In the genomic region with DNA sequence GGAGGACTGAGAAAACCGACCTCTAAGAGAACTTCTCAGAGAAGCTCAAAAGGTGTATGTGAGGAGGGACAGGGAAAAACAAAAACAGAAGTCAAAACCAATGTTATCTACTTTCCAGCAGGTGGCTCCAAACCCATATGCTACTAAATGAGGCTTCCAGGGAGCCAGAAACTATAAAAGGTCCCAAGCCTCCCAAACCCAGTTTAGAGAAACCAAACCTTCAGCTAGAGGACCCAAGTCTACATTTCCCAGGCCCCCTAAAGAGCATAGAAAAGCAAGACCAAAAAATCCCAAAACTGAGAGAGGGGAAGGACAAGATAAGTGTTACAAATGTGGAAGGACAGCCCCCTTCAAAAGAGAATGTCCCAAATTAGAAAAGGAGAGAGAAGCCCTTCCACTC, we compare ENCODE assay signal across 8 cellular contexts. TPM values are rescaled to one million over a fixed set of nuclear protein-coding genes. Genes with fewer than 3 reads are reported as not detected.
DNase-seq lines count a peak whose midpoint lies in the region; ATAC-seq and TF ChIP-seq lines count a peak whose summit lies in the region.

No MANE protein-coding gene starts in this region.

- TF ChIP-seq EP300 in sigmoid colon (IDR thresholded peaks at IDR 0.05) = no peak

- peaks cover 4% of the 10 kb centered on the region for H3K27me3 Mint-ChIP-seq in neural progenitor cell (ENCODE audit: insufficient read depth, low read depth)
- H3K27me3 Mint-ChIP-seq in activated naive CD4-positive, alpha-beta T cell treated with anti-CD3 and anti-CD28 coated beads for 36 hours (ENCODE audit: low read depth) = no peaks in the 10 kb centered on the region

- TF ChIP-seq CTCF in fibroblast of lung (conservative IDR thresholded peaks at IDR 0.05 in 1 of 2, IDR thresholded peaks at IDR 0.05 in 1 of 2; ENCODE audit: low read depth in 1 of 2, low read length in 2 of 2) (peak; percentile 54 to 88), neural progenitor cell (IDR thresholded peaks at IDR 0.05) (peak; percentile 63), sigmoid colon (IDR thresholded peaks at IDR 0.05) (peak in 2 of 4 experiments; percentile 23 to 24)

- TF ChIP-seq POLR2A in sigmoid colon (IDR thresholded peaks at IDR 0.05) = no peak

- H3K27ac ChIP-seq in fibroblast of lung (ENCODE audit: insufficient read depth, low read length) (no peak overlapping the region), neural progenitor cell (no peak overlapping the region), sigmoid colon (no peak overlapping the region)

- H3K4me3 ChIP-seq in fibroblast of lung (replicated peaks in 1 of 4; ENCODE audit: control extremely low read depth in 1 of 4, insufficient read depth in 1 of 4, low read depth in 3 of 4, low read length in 4 of 4) = no peak overlapping the region
- H3K4me3 ChIP-seq in neural progenitor cell = no peak overlapping the region
- H3K4me3 ChIP-seq in sigmoid colon = no peak overlapping the region

- no peaks in the 10 kb centered on the region for H3K9me3 Mint-ChIP-seq in neural progenitor cell
- H3K9me3 Mint-ChIP-seq in activated naive CD4-positive, alpha-beta T cell treated with anti-CD3 and anti-CD28 coated beads for 36 hours = no peaks in the 10 kb centered on the region

- DNase-seq in NCI-H1092 treated with DMSO at 0.1 percent for 48 hours (lab: John Stamatoyannopoulos, UW) = peak; percentile 44
- no peak for DNase-seq in NCI-H1092 (lab: John Stamatoyannopoulos, UW)
- peak; percentile 57 for DNase-seq in SK-MEL-5 (ENCODE audit: low read depth, low spot score)
- peak; percentile 23 to 75 for DNase-seq in fibroblast of lung (ENCODE audit: low read depth in 2 of 2)
- peak; percentile 56 for DNase-seq in neural progenitor cell (ENCODE audit: low spot score)
- DNase-seq in activated naive CD4-positive, alpha-beta T cell treated with anti-CD3 and anti-CD28 coated beads for 36 hours = no peak
- DNase-seq in sigmoid colon = no peak

- H3K4me2 ChIP-seq in fibroblast of lung (ENCODE audit: extremely low read depth, insufficient read depth, low read length) (no peak overlapping the region), neural progenitor cell (no peak overlapping the region)

- no peaks in the 10 kb centered on the region for H3K9me3 ChIP-seq in fibroblast of lung (ENCODE audit: control insufficient read depth, insufficient read depth, low read depth, low read length)
- no peaks in the 10 kb centered on the region for H3K9me3 ChIP-seq in neural progenitor cell (ENCODE audit: low read depth)
- H3K9me3 ChIP-seq in sigmoid colon = no peaks in the 10 kb centered on the region

- H3K36me3 ChIP-seq in fibroblast of lung (ENCODE audit: control insufficient read depth, insufficient read depth, low read length) = no peaks in the 10 kb centered on the region
- H3K36me3 ChIP-seq in neural progenitor cell = no peaks in the 10 kb centered on the region
- no peaks in the 10 kb centered on the region for H3K36me3 ChIP-seq in sigmoid colon

- 3 to 6% methylated on average over 1 of the region's 1 CpG for WGBS in sigmoid colon, 2 donors

- no peaks in the 10 kb centered on the region for H3K27me3 ChIP-seq in fibroblast of lung (ENCODE audit: control insufficient read depth, insufficient read depth, low read length)
- no peaks in the 10 kb centered on the region for H3K27me3 ChIP-seq in neural progenitor cell
- no peaks in the 10 kb centered on the region for H3K27me3 ChIP-seq in sigmoid colon

- H2AFZ ChIP-seq in fibroblast of lung (ENCODE audit: low read length) (no peak overlapping the region), neural progenitor cell (replicated peaks) (no peak overlapping the region)

- no peaks in the 10 kb centered on the region for H3K36me3 Mint-ChIP-seq in neural progenitor cell
- H3K36me3 Mint-ChIP-seq in activated naive CD4-positive, alpha-beta T cell treated with anti-CD3 and anti-CD28 coated beads for 36 hours (ENCODE audit: low read depth) = no peaks in the 10 kb centered on the region

- intact Hi-C loops in activated naive CD4-positive, alpha-beta T cell treated with anti-CD3 and anti-CD28 coated beads for 36 hours (cut with micrococcal nuclease) = loop anchor here (1.0 kb wide), 1 partner anchor 33 kb away; no protein-coding TSS in a partner anchor
- intact Hi-C loops in sigmoid colon (cut with DNase I) = no loop called here

- ATAC-seq in HG02973 (IDR thresholded peaks at IDR 0.05; ENCODE audit: unreplicated experiment) = peak; percentile 46

- H3K9ac ChIP-seq in fibroblast of lung (ENCODE audit: insufficient read depth, low read length) (no peak overlapping the region), neural progenitor cell (no peak overlapping the region)

- CTCF ChIA-PET in activated naive CD4-positive, alpha-beta T cell treated with anti-CD3 and anti-CD28 coated beads for 36 hours (lab: Charles Lee) = interaction anchor here (0.9 to 3.8 kb wide), 5 partner anchors 11 to 33 kb away, joined by 3 to 20 read pairs (median 4); a partner anchor contains a TSS

- no peaks in the 10 kb centered on the region for H3F3A ChIP-seq in neural progenitor cell (ENCODE audit: low read depth)

- no peaks in the 10 kb centered on the region for H3K4me1 ChIP-seq in fibroblast of lung (ENCODE audit: control insufficient read depth, extremely low read depth, insufficient read depth, low read length)
- H3K4me1 ChIP-seq in neural progenitor cell = peaks cover under 1% of the 10 kb centered on the region
- no peaks in the 10 kb centered on the region for H3K4me1 ChIP-seq in sigmoid colon

- H3K4me1 Mint-ChIP-seq in neural progenitor cell = no peaks in the 10 kb centered on the region
- H3K4me1 Mint-ChIP-seq in activated naive CD4-positive, alpha-beta T cell treated with anti-CD3 and anti-CD28 coated beads for 36 hours (ENCODE audit: low read depth) = no peaks in the 10 kb centered on the region

- no peaks in the 10 kb centered on the region for H3K79me2 ChIP-seq in fibroblast of lung (ENCODE audit: control insufficient read depth, insufficient read depth, low read length)
- no peaks in the 10 kb centered on the region for H3K79me2 ChIP-seq in neural progenitor cell (ENCODE audit: low read depth)

- H4K20me1 ChIP-seq in fibroblast of lung (ENCODE audit: control insufficient read depth, extremely low read depth, insufficient read depth, low read length) (no peaks in the 10 kb centered on the region), neural progenitor cell (ENCODE audit: low read depth) (no peaks in the 10 kb centered on the region)

- H3K27ac Mint-ChIP-seq in neural progenitor cell = no peak overlapping the region
- H3K27ac Mint-ChIP-seq in activated naive CD4-positive, alpha-beta T cell treated with anti-CD3 and anti-CD28 coated beads for 36 hours = no peak overlapping the region

- in situ Hi-C loops in SK-MEL-5 (cut with HindIII; ENCODE audit: low pct_unique_long_range_greater_than_20kb, low sequenced_read_pairs) = no loop called here

- no peak overlapping the region for H3K4me3 Mint-ChIP-seq in neural progenitor cell
- no peak overlapping the region for H3K4me3 Mint-ChIP-seq in activated naive CD4-positive, alpha-beta T cell treated with anti-CD3 and anti-CD28 coated beads for 36 hours

RNA-seq across cellular contexts. Expression of a gene that starts 3.7 kb away (rescaled TPM):
- total RNA-seq in SK-MEL-5 (2014; rRNA removed; shearing (Covaris generic)) = not detected in 2 replicates
- not detected in 2 replicates for polyA plus RNA-seq in SK-MEL-5 (2015; cell fraction: cytosol; rRNA removed)
- not detected in 2 replicates for polyA plus RNA-seq in SK-MEL-5 (2015; cell fraction: nucleus; rRNA removed)
- total RNA-seq in fibroblast of lung = not detected in 2 replicates
- 0.09 and 0.10 TPM in 2 replicates for polyA plus RNA-seq in fibroblast of lung
- 0.14 TPM in 1 of 2 replicates, not detected in the other for polyA plus RNA-seq in fibroblast of lung (2012)
- not detected in 2 replicates for polyA minus RNA-seq in fibroblast of lung (ENCODE audit: low replicate concordance)
- total RNA-seq in neural progenitor cell (ENCODE audit: low replicate concordance) = 0.37 TPM in 1 of 2 replicates, not detected in the other
- total RNA-seq in activated naive CD4-positive, alpha-beta T cell treated with anti-CD3 and anti-CD28 coated beads for 36 hours = not detected
- under 1 TPM in 2 of 4 donors, not detected in 2; 0.33 to 0.83 TPM for total RNA-seq in sigmoid colon
- polyA plus RNA-seq in sigmoid colon = under 1 TPM in 1 of 3 donors, not detected in 2; 0.57 TPM

RNA-seq across cellular contexts. Expression of a gene that starts 12.4 kb away (rescaled TPM):
- total RNA-seq in SK-MEL-5 (2014; rRNA removed; shearing (Covaris generic)) = not detected in 2 replicates
- not detected in 2 replicates for polyA plus RNA-seq in SK-MEL-5 (2015; cell fraction: cytosol; rRNA removed)
- polyA plus RNA-seq in SK-MEL-5 (2015; cell fraction: nucleus; rRNA removed) = not detected in 2 replicates
- total RNA-seq in fibroblast of lung (not detected in 2 replicates), neural progenitor cell (ENCODE audit: low replicate concordance) (not detected in 2 replicates), sigmoid colon (1 to 10 TPM in 1 of 4 donors, under 1 TPM in 1, not detected in 2; 0.49 to 3.6 TPM)
- polyA plus RNA-seq in fibroblast of lung (not detected in 2 replicates), sigmoid colon (10 to 100 TPM in 1 of 3 donors, 1 to 10 TPM in 1, under 1 TPM in 1; 0.92 to 11.2 (median 7.2) TPM)
- not detected in 2 replicates for polyA plus RNA-seq in fibroblast of lung (2012)
- not detected in 2 replicates for polyA minus RNA-seq in fibroblast of lung (ENCODE audit: low replicate concordance)
- not detected for total RNA-seq in activated naive CD4-positive, alpha-beta T cell treated with anti-CD3 and anti-CD28 coated beads for 36 hours

RNA-seq across cellular contexts. Expression of a gene that starts 26.7 kb away (rescaled TPM):
- total RNA-seq in SK-MEL-5 (2014; rRNA removed; shearing (Covaris generic)) = 11.0 and 11.2 TPM in 2 replicates
- polyA plus RNA-seq in SK-MEL-5 (2015; cell fraction: cytosol; rRNA removed) = 16.1 and 17.2 TPM in 2 replicates
- polyA plus RNA-seq in SK-MEL-5 (2015; cell fraction: nucleus; rRNA removed) = 7.2 and 8.2 TPM in 2 replicates
- 8.0 and 8.3 TPM in 2 replicates for total RNA-seq in fibroblast of lung
- 14.5 and 14.7 TPM in 2 replicates for polyA plus RNA-seq in fibroblast of lung
- polyA plus RNA-seq in fibroblast of lung (2012) = 5.7 and 10.0 TPM in 2 replicates
- polyA minus RNA-seq in fibroblast of lung (ENCODE audit: low replicate concordance) = 0.56 and 1.8 TPM in 2 replicates
- total RNA-seq in neural progenitor cell (ENCODE audit: low replicate concordance) = 12.0 and 23.4 TPM in 2 replicates
- 10 to 100 TPM; 22.0 to 24.1 TPM for total RNA-seq in activated naive CD4-positive, alpha-beta T cell treated with anti-CD3 and anti-CD28 coated beads for 36 hours
- 10 to 100 TPM in 1 of 4 donors, 1 to 10 TPM in 3; 7.8 to 11.8 (median 8.1) TPM for total RNA-seq in sigmoid colon
- polyA plus RNA-seq in sigmoid colon = 1 to 10 TPM; 6.0 to 8.8 (median 8.8) TPM

RNA-seq across cellular contexts. Expression of a gene that starts 26.9 kb away (rescaled TPM):
- total RNA-seq in SK-MEL-5 (2014; rRNA removed; shearing (Covaris generic)) = 27.9 and 33.2 TPM in 2 replicates
- polyA plus RNA-seq in SK-MEL-5 (2015; cell fraction: cytosol; rRNA removed) = 23.5 and 26.8 TPM in 2 replicates
- 86.5 and 159 TPM in 2 replicates for polyA plus RNA-seq in SK-MEL-5 (2015; cell fraction: nucleus; rRNA removed)
- total RNA-seq in fibroblast of lung = 80.3 and 85.0 TPM in 2 replicates
- polyA plus RNA-seq in fibroblast of lung = 31.4 and 44.0 TPM in 2 replicates
- 38.3 and 48.3 TPM in 2 replicates for polyA plus RNA-seq in fibroblast of lung (2012)
- polyA minus RNA-seq in fibroblast of lung (ENCODE audit: low replicate concordance) = 92.0 and 203 TPM in 2 replicates
- total RNA-seq in neural progenitor cell (ENCODE audit: low replicate concordance) = 31.6 and 53.2 TPM in 2 replicates
- total RNA-seq in activated naive CD4-positive, alpha-beta T cell treated with anti-CD3 and anti-CD28 coated beads for 36 hours = 10 to 100 TPM; 78.6 to 79.9 TPM
- 10 to 100 TPM; 24.8 to 54.0 (median 36.7) TPM for total RNA-seq in sigmoid colon
- polyA plus RNA-seq in sigmoid colon = 10 to 100 TPM; 16.2 to 55.4 (median 25.7) TPM

RNA-seq across cellular contexts. Expression of a gene that starts 58.2 kb away (rescaled TPM):
- 10.1 and 10.5 TPM in 2 replicates for total RNA-seq in SK-MEL-5 (2014; rRNA removed; shearing (Covaris generic))
- 11.1 and 12.5 TPM in 2 replicates for polyA plus RNA-seq in SK-MEL-5 (2015; cell fraction: cytosol; rRNA removed)
- 12.2 and 17.3 TPM in 2 replicates for polyA plus RNA-seq in SK-MEL-5 (2015; cell fraction: nucleus; rRNA removed)
- total RNA-seq in fibroblast of lung (2.8 and 3.0 TPM in 2 replicates), neural progenitor cell (ENCODE audit: low replicate concordance) (7.2 and 12.1 TPM in 2 replicates), sigmoid colon (1 to 10 TPM; 3.2 to 7.4 (median 4.0) TPM)
- polyA plus RNA-seq in fibroblast of lung (3.0 and 5.2 TPM in 2 replicates), sigmoid colon (1 to 10 TPM; 3.7 to 8.0 (median 4.2) TPM)
- polyA plus RNA-seq in fibroblast of lung (2012) = 3.4 and 6.2 TPM in 2 replicates
- polyA minus RNA-seq in fibroblast of lung (ENCODE audit: low replicate concordance) = 1.1 and 2.7 TPM in 2 replicates
- total RNA-seq in activated naive CD4-positive, alpha-beta T cell treated with anti-CD3 and anti-CD28 coated beads for 36 hours = 10 to 100 TPM; 18.3 to 19.9 TPM

Comparison
In these comparisons a context has a peak if more than half of its experiments do, and no peak if none do; other contexts are left out.
1. DNase-seq: peak in NCI-H1092 treated with DMSO at 0.1 percent for 48 hours (single experiment), SK-MEL-5 (single experiment), fibroblast of lung (2 of 2) and neural progenitor cell (single experiment); none in NCI-H1092 (single experiment), activated naive CD4-positive, alpha-beta T cell treated with anti-CD3 and anti-CD28 coated beads for 36 hours (single experiment) and sigmoid colon (single experiment).